8 cellular contexts compared by ENCODE assay signal in genomic region chr4:25862411-25863346, GRCh38. TPM values are rescaled to one million over a fixed set of nuclear protein-coding genes. Genes with fewer than 3 reads are reported as not detected.
A peak's percentile ranks its signal among the peaks of the same experiment; 100 is the strongest.
DNase-seq lines count a peak whose midpoint lies in the region; ATAC-seq, FAIRE-seq and TF ChIP-seq lines count a peak whose summit lies in the region.

Gene SEL1L3, minus strand, starts transcription at chr4:25862988. Its CDS starts 152 bp downstream, at chr4:25862836.

- in situ Hi-C loops in K562 (cut with MboI): no loop called here

- H2AFZ ChIP-seq in K562 (ENCODE audit: low read depth, low read length): peak within 1 kb of the TSS; percentile 79

- H3K4me1 ChIP-seq in K562 (replicated peaks in 1 of 2; ENCODE audit: control insufficient read depth in 2 of 2, insufficient read depth in 2 of 2, low read length in 2 of 2) (peaks cover 16 to 27% of the 10 kb centered on the region in 2 experiments; a peak in 4 of 5 replicates), iPS-20b (ENCODE audit: insufficient read depth, low read length) (peaks cover 36% of the 10 kb centered on the region)

- ATAC-seq in HG03135 (IDR thresholded peaks at IDR 0.05; ENCODE audit: unreplicated experiment): peak; percentile 33
- peak; percentile 63 for ATAC-seq in K562

- TF ChIP-seq POLR2A in K562 (conservative IDR thresholded peaks at IDR 0.05): no peak

- H3K4me3 ChIP-seq in K562 (peak within 1 kb of the TSS; percentile 78), iPS-20b (ENCODE audit: low read length) (peak within 1 kb of the TSS; percentile 87)

- CTCF ChIA-PET in K562 (lab: Yijun Ruan, JAX; ENCODE audit: low intra/inter-chr PET ratio): no interaction called here

- POLR2A ChIA-PET in K562 (lab: Yijun Ruan, JAX): interaction anchor here (0.6 to 1.5 kb wide), 4 partner anchors 7 to 21 kb away, joined by 3 to 4 read pairs (median 4); no protein-coding TSS in a partner anchor

- TF ChIP-seq CTCF in K562 (IDR thresholded peaks at IDR 0.05 in 2 of 3, conservative IDR thresholded peaks at IDR 0.05 in 1 of 3; ENCODE audit: insufficient read depth in 2 of 3, low read depth in 1 of 3, low read length in 3 of 3): no peak

- TF ChIP-seq EP300 in K562 (IDR thresholded peaks at IDR 0.05; ENCODE audit: low read length): no peak

- H3K36me3 ChIP-seq in K562 (ENCODE audit: control insufficient read depth, insufficient read depth, low read length) (no peaks in the 10 kb centered on the region), iPS-20b (ENCODE audit: insufficient read depth, low read depth, low read length) (no peaks in the 10 kb centered on the region)

- no peaks in the 10 kb centered on the region for H3K9me1 ChIP-seq in K562 (ENCODE audit: control insufficient read depth, insufficient read depth, low read length)

- DNase-seq in NCI-H345 (lab: John Stamatoyannopoulos, UW): peak; percentile 28
- no peak for DNase-seq in NCI-H345 treated with DMSO at 0.1 percent for 48 hours (lab: John Stamatoyannopoulos, UW; ENCODE audit: unreplicated experiment)
- DNase-seq in T-helper 2 cell: peak; percentile 31 to 71 (median 39)
- DNase-seq in K562 (ENCODE audit: extremely low read depth in 1 of 4, low spot score in 3 of 4): peak; percentile 70 to 93 (median 88)
- peak in 2 of 3 donors; percentile 25 to 52 for DNase-seq in stimulated activated CD4-positive, alpha-beta T cell treated with anti-CD3 and anti-CD28 coated beads, Interleukin-12 subunit alpha, Interleukin-12 subunit beta, amount 100 ng/mL, for 48 hours (ENCODE audit: low read depth in 2 of 3, low spot score in 1 of 3)
- DNase-seq in HCEC 1CT: no peak

- peak within 1 kb of the TSS; percentile 77 for H3K27ac ChIP-seq in K562 (ENCODE audit: extremely low read depth, low read depth, low read length)
- peak within 1 kb of the TSS; percentile 55 for H3K27ac ChIP-seq in iPS-20b (ENCODE audit: low read length)

- FAIRE-seq in K562 (lab: Jason Lieb, UNC): no peak

- H3K79me2 ChIP-seq in K562 (ENCODE audit: control insufficient read depth, insufficient read depth, low read length): peaks cover 42% of the 10 kb centered on the region

- H4K20me1 ChIP-seq in K562 (replicated peaks; ENCODE audit: control insufficient read depth, insufficient read depth, low read length): no peaks in the 10 kb centered on the region; the same call in 1 of the 2 replicates

- peak within 1 kb of the TSS; percentile 80 for H3K4me2 ChIP-seq in K562 (ENCODE audit: insufficient read depth, low read length)

- BruUV-seq in K562 (replicated peaks; lab: Mats Ljungman, UMichigan): no TSS peak

- no peak for TF ChIP-seq RAD21 in K562 (CRISPR knock-in tag; conservative IDR thresholded peaks at IDR 0.05 in 1 of 2, IDR thresholded peaks at IDR 0.05 in 1 of 2)

- H3K9ac ChIP-seq in K562 (ENCODE audit: insufficient read depth in 1 of 2, low read depth in 2 of 2, low read length in 2 of 2) (peak within 1 kb of the TSS; percentile 81 to 96), iPS-20b (ENCODE audit: low read depth, low read length) (peak within 1 kb of the TSS; percentile 83; the same call in 1 of the 2 replicates)

- WGBS in K562 (ENCODE audit: insufficient coverage, low coverage, missing lambda C conversion rate): 0% methylated on average over 4 of the region's 115 CpGs

- intact Hi-C loops in K562 (cut with micrococcal nuclease): no loop called here

- H3K27me3 ChIP-seq in K562 (ENCODE audit: control insufficient read depth in 2 of 2, insufficient read depth in 2 of 2, low read length in 2 of 2) (peaks cover 2 to 5% of the 10 kb centered on the region in 2 experiments; a peak in 3 of 5 replicates), iPS-20b (ENCODE audit: insufficient read depth, low read length) (peaks cover 40% of the 10 kb centered on the region)

- H3K9me3 ChIP-seq in K562 (replicated peaks; ENCODE audit: control insufficient read depth, insufficient read depth, low read depth, low read length): no peaks in the 10 kb centered on the region
- H3K9me3 ChIP-seq in iPS-20b (ENCODE audit: insufficient read depth, low read depth, low read length): no peaks in the 10 kb centered on the region

TF ChIP-seq in K562, 482 proteins besides CTCF, POLR2A, EP300 and RAD21 (continues in another document):
- TF ChIP-seq ZNF354B (CRISPR knock-in tag; IDR thresholded peaks at IDR 0.05) (no peak), ZNF143 (CRISPR knock-in tag; IDR thresholded peaks at IDR 0.05) (no peak), ZNF263 (CRISPR knock-in tag; IDR thresholded peaks at IDR 0.05; ENCODE audit: borderline replicate concordance) (peak; percentile 57; the same call in 1 of the 2 replicates), RBBP5 (IDR thresholded peaks at IDR 0.05; ENCODE audit: borderline replicate concordance, insufficient read depth, low read length, poor library complexity, severe bottlenecking) (peak; percentile 46), PHF8 (IDR thresholded peaks at IDR 0.05; ENCODE audit: borderline replicate concordance, low read length) (peak; percentile 60; the same call in 1 of the 2 replicates), MAZ (CRISPR knock-in tag; conservative IDR thresholded peaks at IDR 0.05 in 1 of 2, IDR thresholded peaks at IDR 0.05 in 1 of 2) (peak in 1 of 2 experiments; percentile 23; a peak in 1 of 4 replicates), RB1 (IDR thresholded peaks at IDR 0.05; ENCODE audit: low read depth) (peak; percentile 55), ZBTB7A (IDR thresholded peaks at IDR 0.05; ENCODE audit: borderline replicate concordance, control insufficient read depth, low read depth, low read length) (peak; percentile 38; the same call in 1 of the 2 replicates), RBFOX2 (IDR thresholded peaks at IDR 0.05; ENCODE audit: low read depth, low read length) (peak; percentile 78), ZNF75A (CRISPR knock-in tag; IDR thresholded peaks at IDR 0.05) (no peak), GTF2B (IDR thresholded peaks at IDR 0.05; ENCODE audit: extremely low read depth, insufficient read length) (no peak), CHD1 (IDR thresholded peaks at IDR 0.05; ENCODE audit: low read length) (peak; percentile 87), MTA1 (IDR thresholded peaks at IDR 0.05; ENCODE audit: borderline replicate concordance) (no peak)
- TF ChIP-seq, protein P1, sequence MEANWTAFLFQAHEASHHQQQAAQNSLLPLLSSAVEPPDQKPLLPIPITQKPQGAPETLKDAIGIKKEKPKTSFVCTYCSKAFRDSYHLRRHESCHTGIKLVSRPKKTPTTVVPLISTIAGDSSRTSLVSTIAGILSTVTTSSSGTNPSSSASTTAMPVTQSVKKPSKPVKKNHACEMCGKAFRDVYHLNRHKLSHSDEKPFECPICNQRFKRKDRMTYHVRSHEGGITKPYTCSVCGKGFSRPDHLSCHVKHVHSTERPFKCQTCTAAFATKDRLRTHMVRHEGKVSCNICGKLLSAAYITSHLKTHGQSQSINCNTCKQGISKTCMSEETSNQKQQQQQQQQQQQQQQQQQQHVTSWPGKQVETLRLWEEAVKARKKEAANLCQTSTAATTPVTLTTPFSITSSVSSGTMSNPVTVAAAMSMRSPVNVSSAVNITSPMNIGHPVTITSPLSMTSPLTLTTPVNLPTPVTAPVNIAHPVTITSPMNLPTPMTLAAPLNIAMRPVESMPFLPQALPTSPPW (CRISPR knock-in tag; IDR thresholded peaks at IDR 0.05): peak; percentile 82
- TF ChIP-seq, protein P2, sequence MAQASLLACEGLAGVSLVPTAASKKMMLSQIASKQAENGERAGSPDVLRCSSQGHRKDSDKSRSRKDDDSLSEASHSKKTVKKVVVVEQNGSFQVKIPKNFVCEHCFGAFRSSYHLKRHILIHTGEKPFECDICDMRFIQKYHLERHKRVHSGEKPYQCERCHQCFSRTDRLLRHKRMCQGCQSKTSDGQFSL (CRISPR knock-in tag; IDR thresholded peaks at IDR 0.05): 0 out of 2 replicates have a peak, but pooled peaks have one; percentile 31
- TF ChIP-seq, protein P2 (tag; IDR thresholded peaks at IDR 0.05): no peak; a peak in 2 of 4 replicates
- TF ChIP-seq, protein P3, sequence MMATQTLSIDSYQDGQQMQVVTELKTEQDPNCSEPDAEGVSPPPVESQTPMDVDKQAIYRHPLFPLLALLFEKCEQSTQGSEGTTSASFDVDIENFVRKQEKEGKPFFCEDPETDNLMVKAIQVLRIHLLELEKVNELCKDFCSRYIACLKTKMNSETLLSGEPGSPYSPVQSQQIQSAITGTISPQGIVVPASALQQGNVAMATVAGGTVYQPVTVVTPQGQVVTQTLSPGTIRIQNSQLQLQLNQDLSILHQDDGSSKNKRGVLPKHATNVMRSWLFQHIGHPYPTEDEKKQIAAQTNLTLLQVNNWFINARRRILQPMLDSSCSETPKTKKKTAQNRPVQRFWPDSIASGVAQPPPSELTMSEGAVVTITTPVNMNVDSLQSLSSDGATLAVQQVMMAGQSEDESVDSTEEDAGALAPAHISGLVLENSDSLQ (IDR thresholded peaks at IDR 0.05): no peak

RNA-seq across cellular contexts. Expression of gene SEL1L3, which starts in this region (rescaled TPM):
- total RNA-seq in K562 (2011; cell fraction: chromatin; rRNA removed; ENCODE audit: low replicate concordance): 239 and 361 TPM in 2 replicates
- 50.2 and 64.2 TPM in 2 replicates for total RNA-seq in K562 (2011; cell fraction: nucleolus; rRNA removed)
- total RNA-seq in K562 (2011; cell fraction: nucleoplasm; rRNA removed): 170 and 237 TPM in 2 replicates
- total RNA-seq in K562 (2014; rRNA removed) (16.9 and 19.4 TPM in 2 replicates), K562 (2014; rRNA removed; fragmentation: Illumina TruSeq; extraction: Trizol) (29.6 and 38.5 TPM in 2 replicates), K562 (2015; rRNA removed; fragmentation: Illumina TruSeq; extraction: Trizol) (10.0 and 10.2 TPM in 2 replicates), K562 (2021) (21.3 and 25.4 TPM in 2 replicates)
- polyA plus RNA-seq in K562 (2011; rRNA removed) (37.5 and 44.3 TPM in 2 replicates), K562 (2014; fragmentation: Illumina TruSeq; extraction: Trizol) (33.2 and 43.0 TPM in 2 replicates), K562 (2014; fragmentation: Nextera tagmentation; extraction: Ambion mirVana) (10 to 100 TPM; 14.6 to 14.7 TPM), K562 (2014; rRNA removed) (21.6 and 22.4 TPM in 2 replicates)
- polyA plus RNA-seq in K562 (2011; cell fraction: cytosol; rRNA removed): 17.1 and 17.3 TPM in 2 replicates
- 33.7 and 36.1 TPM in 2 replicates for polyA plus RNA-seq in K562 (2011; cell fraction: nucleus; rRNA removed)
- 12.5 and 61.2 TPM in 2 replicates for polyA plus RNA-seq in K562 (2012)
- 83.6 and 102 TPM in 2 replicates for polyA minus RNA-seq in K562 (2011; rRNA and poly(A)+ RNA removed)
- polyA minus RNA-seq in K562 (2011; cell fraction: cytosol; rRNA and poly(A)+ RNA removed): 12.3 and 17.6 TPM in 2 replicates
- polyA minus RNA-seq in K562 (2011; cell fraction: nucleus; rRNA and poly(A)+ RNA removed): 21.1 and 66.1 TPM in 2 replicates

Comparison
In these comparisons a context has a peak if more than half of its experiments do, and no peak if none do; other contexts are left out.
1. DNase-seq: peak in NCI-H345 (single experiment), T-helper 2 cell (5 of 5), K562 (4 of 4) and stimulated activated CD4-positive, alpha-beta T cell treated with anti-CD3 and anti-CD28 coated beads, Interleukin-12 subunit alpha, Interleukin-12 subunit beta, amount 100 ng/mL, for 48 hours (2 of 3); none in NCI-H345 treated with DMSO at 0.1 percent for 48 hours (single experiment) and HCEC 1CT (single experiment).